19 cellular contexts compared by ENCODE assay signal in the genomic region with DNA sequence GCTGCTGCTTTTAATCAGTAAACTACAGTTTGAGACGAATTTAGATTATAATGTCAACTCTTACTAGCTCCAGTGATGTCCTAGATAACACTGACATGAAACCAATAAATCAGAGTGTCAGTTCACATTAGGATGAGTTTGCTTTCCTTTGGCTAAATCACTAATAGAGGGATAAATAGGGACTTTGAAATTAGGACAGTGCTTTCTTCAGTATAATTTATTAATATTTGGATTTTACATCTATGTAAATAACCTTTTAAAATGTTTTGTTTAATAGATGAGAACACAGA.
"Had no signal": no experiment of that assay in that cellular context is flagged by ENCODE, and none has a peak within 500 bp of the region (broad histone marks: within the 10 kb centered on the region; RNA-seq: fewer than 3 reads in every experiment).

No MANE protein-coding gene starts in this region.

- H3K4me3 Mint-ChIP-seq: activated CD4-positive, alpha-beta T cell treated with anti-CD3 and anti-CD28 coated beads for 36 hours; activated naive CD8-positive, alpha-beta T cell treated with anti-CD3 and anti-CD28 coated beads for 36 hours; central memory CD8-positive, alpha-beta T cell; mesothelial cell of epicardium; nephron progenitor cell; type B pancreatic cell had no signal

- ATAC-seq: activated CD4-positive, alpha-beta T cell treated with anti-CD3 and anti-CD28 coated beads for 36 hours; body of pancreas; heart right ventricle; left colon had no signal

- H3K4me1 ChIP-seq: body of pancreas, right atrium auricular region had no signal

- FAIRE-seq: endothelial cell of umbilical vein had no signal

- DNase-seq: activated CD4-positive, alpha-beta T cell treated with anti-CD3 and anti-CD28 coated beads for 36 hours; activated CD4-positive, alpha-beta T cell treated with anti-CD3 and anti-CD28 coated beads, Interleukin-2, amount 50 U/mL, for 48 hours; activated naive CD8-positive, alpha-beta T cell treated with anti-CD3 and anti-CD28 coated beads for 36 hours; amygdala; body of pancreas; esophagus squamous epithelium; heart right ventricle; left colon; lower lobe of right lung; nephron progenitor cell; stimulated activated CD4-positive, alpha-beta T cell treated with anti-CD3 and anti-CD28 coated beads, Interleukin-2, amount 100 ng/mL, for 24 hours; stimulated activated naive CD4-positive, alpha-beta T cell treated with Interleukin-2 at 50 U/mL for 16 hours had no signal

- H3K4me3 ChIP-seq: body of pancreas, coronary artery, esophagus squamous epithelium, heart right ventricle, lower lobe of right lung, right atrium auricular region had no signal

- H3K9me3 Mint-ChIP-seq: activated naive CD8-positive, alpha-beta T cell treated with anti-CD3 and anti-CD28 coated beads for 36 hours; central memory CD8-positive, alpha-beta T cell; mesothelial cell of epicardium; nephron progenitor cell; type B pancreatic cell had no signal

- H3K27me3 ChIP-seq: body of pancreas, esophagus squamous epithelium, heart right ventricle, right atrium auricular region had no signal

- H3K27me3 Mint-ChIP-seq: activated CD4-positive, alpha-beta T cell treated with anti-CD3 and anti-CD28 coated beads for 36 hours; activated naive CD8-positive, alpha-beta T cell treated with anti-CD3 and anti-CD28 coated beads for 36 hours; central memory CD8-positive, alpha-beta T cell; progenitor cell of endocrine pancreas; type B pancreatic cell had no signal

- H3K27ac ChIP-seq: body of pancreas, coronary artery, esophagus squamous epithelium, heart right ventricle, lower lobe of right lung, right atrium auricular region had no signal

- H3K9me3 ChIP-seq: body of pancreas, esophagus squamous epithelium, heart right ventricle, lower lobe of right lung, right atrium auricular region had no signal

- H3K27ac Mint-ChIP-seq: activated CD4-positive, alpha-beta T cell treated with anti-CD3 and anti-CD28 coated beads for 36 hours; activated naive CD8-positive, alpha-beta T cell treated with anti-CD3 and anti-CD28 coated beads for 36 hours; nephron progenitor cell had no signal
